Comparison of ENCODE assay signal across 9 cellular contexts in the genomic region with DNA sequence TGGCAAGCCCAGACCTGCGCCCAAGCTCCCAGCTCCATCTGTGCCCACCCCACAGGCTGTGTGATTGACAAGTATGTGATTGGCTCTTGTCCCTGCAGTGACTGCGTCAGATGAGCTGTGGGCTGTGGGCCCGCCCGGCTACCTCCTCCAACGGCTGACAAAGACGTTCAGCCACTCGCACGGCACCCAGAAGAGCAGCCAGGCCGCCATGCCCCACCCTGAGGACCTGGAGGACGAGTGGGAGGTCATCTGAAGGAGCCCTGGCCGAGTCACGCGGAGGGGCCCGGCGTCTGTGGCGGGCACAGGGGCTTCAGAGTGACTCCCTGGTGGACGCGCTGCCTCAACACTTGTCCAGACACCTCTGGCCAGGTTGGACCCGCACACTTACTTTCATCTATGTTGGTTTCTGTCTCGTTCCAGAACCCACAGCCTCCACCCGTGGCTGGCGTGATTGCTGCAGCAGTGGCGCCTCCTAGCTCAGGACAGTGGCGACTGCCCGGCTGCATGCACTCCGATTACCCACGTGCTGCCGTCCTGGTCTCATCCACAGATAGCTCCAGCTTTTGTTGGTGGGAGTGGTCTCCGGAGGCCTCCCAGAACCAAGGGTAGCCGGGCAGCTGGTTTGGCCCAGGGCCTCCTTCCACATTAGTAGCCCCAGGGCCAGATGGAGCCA. TPM values are rescaled to one million over a fixed set of nuclear protein-coding genes. Genes with fewer than 3 reads are reported as not detected.
DNase-seq lines count a peak whose midpoint lies in the region; ATAC-seq, FAIRE-seq and TF ChIP-seq lines count a peak whose summit lies in the region.
"Had no signal": no experiment of that assay in that cellular context is flagged by ENCODE, and none has a peak within 500 bp of the region (broad histone marks: within the 10 kb centered on the region; RNA-seq: fewer than 3 reads in every experiment).

No MANE protein-coding gene starts in this region.

- no peak overlapping the region for H3K9ac ChIP-seq in Karpas-422 (ENCODE audit: low read length)

- no peaks in the 10 kb centered on the region for H3K9me2 ChIP-seq in Karpas-422 (replicated peaks; ENCODE audit: insufficient read depth, low read length)

- no peak for FAIRE-seq in D721Med (lab: Jason Lieb, UNC)
- no peak for FAIRE-seq in bronchial epithelial cell (lab: Jason Lieb, UNC)

- H3K4me1 ChIP-seq in Karpas-422 (ENCODE audit: low read length) (no peaks in the 10 kb centered on the region), SJCRH30 (0 out of 2 replicates have a peak, but pooled peaks cover 2% of the 10 kb centered on the region)

- H3K79me2 ChIP-seq in Karpas-422 (ENCODE audit: low read length) = no peaks in the 10 kb centered on the region

- no peak for DNase-seq in D721Med (ENCODE audit: insufficient read length, low spot score)
- DNase-seq in Karpas-422 = peak; percentile 60
- no peak for DNase-seq in bronchial epithelial cell (ENCODE audit: low read depth)
- DNase-seq in left colon = peak in 1 of 2 donors; percentile 60
- no peak for DNase-seq in SJCRH30
- no peak for DNase-seq in NCI-H2227 (lab: John Stamatoyannopoulos, UW; ENCODE audit: unreplicated experiment)
- DNase-seq in cerebellum (ENCODE audit: low spot score) = no peak
- DNase-seq: NCI-H524 treated with DMSO at 0.1 percent for 48 hours had no signal

- no peak overlapping the region for H3K27ac ChIP-seq in Karpas-422 (ENCODE audit: low read length)
- H3K27ac ChIP-seq in SJCRH30 = no peak overlapping the region

- H3K4me3 ChIP-seq in Karpas-422 (ENCODE audit: low read length) (no peak overlapping the region), bronchial epithelial cell (ENCODE audit: low read depth, low read length) (no peak overlapping the region), SJCRH30 (no peak overlapping the region)

- H3K36me3 ChIP-seq in Karpas-422 (ENCODE audit: insufficient read depth, low read length) (no peaks in the 10 kb centered on the region), bronchial epithelial cell (ENCODE audit: control insufficient read depth, insufficient read depth, low read length) (peaks cover 9% of the 10 kb centered on the region), SJCRH30 (no peaks in the 10 kb centered on the region)

- H3K27me3 ChIP-seq in Karpas-422 (ENCODE audit: low read length) (no peaks in the 10 kb centered on the region), bronchial epithelial cell (ENCODE audit: control insufficient read depth, insufficient read depth, low read length) (no peaks in the 10 kb centered on the region), SJCRH30 (no peaks in the 10 kb centered on the region)

- no peak overlapping the region for H3K4me2 ChIP-seq in Karpas-422 (ENCODE audit: low read depth, low read length, poor library complexity, severe bottlenecking)

- H2AFZ ChIP-seq in Karpas-422 (ENCODE audit: low read length) = no peak overlapping the region

- TF ChIP-seq CTCF in D721Med (IDR thresholded peaks at IDR 0.05; ENCODE audit: insufficient read depth, missing control alignments) (peak; percentile 3), bronchial epithelial cell (IDR thresholded peaks at IDR 0.05; ENCODE audit: insufficient read depth, low read length, severe bottlenecking) (peak; percentile 18)

- ATAC-seq in left colon (peak; percentile 78), HG03520 (IDR thresholded peaks at IDR 0.05; ENCODE audit: unreplicated experiment) (no peak)

- intact Hi-C loops in left colon (cut with DNase I, micrococcal nuclease) = no loop called here

- 0 out of 2 replicates have a peak, but pooled peaks cover 2% of the 10 kb centered on the region for H4K20me1 ChIP-seq in Karpas-422 (ENCODE audit: insufficient read depth, low read depth, low read length)

- H3K9me3 ChIP-seq in Karpas-422 (ENCODE audit: low read length) (no peaks in the 10 kb centered on the region), SJCRH30 (replicated peaks) (no peaks in the 10 kb centered on the region)

RNA-seq across cellular contexts. Expression of a gene that starts 11.4 kb away (rescaled TPM):
- 0.04 TPM in 2 replicates for total RNA-seq in Karpas-422 (2014; rRNA removed; shearing (Covaris generic); ENCODE audit: low replicate concordance)
- 34.8 and 36.1 TPM in 2 replicates for total RNA-seq in bronchial epithelial cell
- total RNA-seq in left colon = 100 to 1,000 TPM; 105 to 117 TPM
- total RNA-seq in SJCRH30 (2014; rRNA removed; shearing (Covaris generic)) = 19.9 and 20.5 TPM in 2 replicates
- 7.3 TPM for total RNA-seq in cerebellum
